Comparison of ENCODE assay signal across 35 cellular contexts in the genomic region with DNA sequence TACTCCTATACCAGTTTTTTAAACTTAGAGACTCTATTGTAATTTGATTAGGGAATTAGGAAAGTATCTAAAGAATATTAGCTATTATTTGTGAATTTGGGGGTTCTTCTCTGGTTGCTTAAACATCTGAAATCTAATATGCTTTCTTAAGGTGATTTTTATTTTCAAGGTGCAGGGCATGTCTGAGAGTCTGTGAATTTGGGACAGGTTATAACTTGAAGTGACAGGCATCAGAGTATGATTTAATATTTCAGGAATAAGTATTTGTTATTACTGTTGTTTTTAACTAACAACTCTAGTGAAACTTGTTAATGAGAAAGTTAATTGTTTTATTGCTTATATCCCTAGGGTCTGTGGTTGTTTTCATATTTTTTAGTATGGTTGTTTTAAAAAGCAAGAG.
"Had no signal": no experiment of that assay in that cellular context is flagged by ENCODE, and none has a peak within 500 bp of the region (broad histone marks: within the 10 kb centered on the region; RNA-seq: fewer than 3 reads in every experiment).

No MANE protein-coding gene starts in this region.

- DNase-seq: Karpas-422, Kasumi-1, KBM-7, KG1, MG63, MM.1S, MV-4-11, NCI-H1048, NCI-H1092, NCI-H1092 treated with DMSO at 0.1 percent for 48 hours, NCI-H1105, NCI-H1105 treated with DMSO at 0.1 percent for 48 hours, NCI-H1417, NCI-H1417 treated with DMSO at 0.1 percent for 48 hours, NCI-H1436, NCI-H1436 treated with DMSO at 0.1 percent for 48 hours, NCI-H146, NCI-H1694, NCI-H1694 treated with DMSO at 0.1 percent for 48 hours, NCI-H187, NCI-H187 treated with DMSO at 0.1 percent for 48 hours, NCI-H1930, NCI-H2029, NCI-H2029 treated with DMSO at 0.1 percent for 48 hours, NCI-H2081, NCI-H2081 treated with DMSO at 0.1 percent for 48 hours, NCI-H2107, NCI-H2171, NCI-H2171 treated with DMSO at 0.1 percent for 48 hours, NCI-H2227 treated with DMSO at 0.1 percent for 48 hours, NCI-H226, NCI-H345, NCI-H446, NCI-H446 treated with DMSO at 0.1 percent for 48 hours had no signal

- H3K27ac ChIP-seq: KMS-11 had no signal

- H3K4me3 ChIP-seq: MG63 had no signal

- H3K9ac ChIP-seq: KMS-11 had no signal

- H3K9me3 ChIP-seq: MG63 had no signal

- H3K27me3 ChIP-seq: MG63 had no signal

- H3K4me2 ChIP-seq: KMS-11 had no signal

- H3K36me3 ChIP-seq: MG63 had no signal
